ENCODE assay signal across 12 cellular contexts in genomic region chr17:32596666-32597065, GRCh38.
DNase-seq lines count a peak whose midpoint lies in the region; ATAC-seq and TF ChIP-seq lines count a peak whose summit lies in the region.
"Had no signal": no experiment of that assay in that cellular context is flagged by ENCODE, and none has a peak within 500 bp of the region (broad histone marks: within the 10 kb centered on the region; RNA-seq: fewer than 3 reads in every experiment).

No MANE protein-coding gene starts in this region.

- H3K9me3 ChIP-seq in SJCRH30 (replicated peaks): no peaks in the 10 kb centered on the region

- peak overlapping the region; percentile 23 for H3K4me3 ChIP-seq in SJCRH30

- no peak for TF ChIP-seq POLR2A in GM18505 (IDR thresholded peaks at IDR 0.05; ENCODE audit: borderline replicate concordance, extremely low read depth, insufficient read depth, insufficient read length)

- CTCF ChIA-PET in activated CD8-positive, alpha-beta memory T cell treated with anti-CD3 and anti-CD28 coated beads, Interleukin-2, amount 10 ng/mL, durations not matched to agents 7 days and 5 days (lab: Charles Lee): no interaction called here

- H3K27ac ChIP-seq in SJCRH30: no peak overlapping the region

- no peak overlapping the region for H3K4me3 Mint-ChIP-seq in activated CD8-positive, alpha-beta memory T cell treated with anti-CD3 and anti-CD28 coated beads, Interleukin-2, amount 10 ng/mL, durations not matched to agents 7 days and 5 days
- no peak overlapping the region for H3K4me3 Mint-ChIP-seq in activated T-cell treated with anti-CD3 and anti-CD28 coated beads, Interleukin-2, amount 50 U/mL, for 24 hours
- H3K4me3 Mint-ChIP-seq: activated CD4-positive, alpha-beta memory T cell treated with anti-CD3 and anti-CD28 coated beads for 36 hours; central memory CD8-positive, alpha-beta T cell had no signal

- no peaks in the 10 kb centered on the region for H3K9me3 Mint-ChIP-seq in activated CD8-positive, alpha-beta memory T cell treated with anti-CD3 and anti-CD28 coated beads, Interleukin-2, amount 10 ng/mL, durations not matched to agents 7 days and 5 days (ENCODE audit: low read depth)
- no peaks in the 10 kb centered on the region for H3K9me3 Mint-ChIP-seq in activated T-cell treated with anti-CD3 and anti-CD28 coated beads, Interleukin-2, amount 50 U/mL, for 24 hours
- H3K9me3 Mint-ChIP-seq: activated CD4-positive, alpha-beta memory T cell treated with anti-CD3 and anti-CD28 coated beads for 36 hours; central memory CD8-positive, alpha-beta T cell had no signal

- peak; percentile 58 for ATAC-seq in activated CD8-positive, alpha-beta memory T cell treated with anti-CD3 and anti-CD28 coated beads, Interleukin-2, amount 10 ng/mL, durations not matched to agents 7 days and 5 days
- ATAC-seq in HG03097 (IDR thresholded peaks at IDR 0.05; ENCODE audit: low FRiP score, unreplicated experiment) (peak; percentile 90), GM19455 (IDR thresholded peaks at IDR 0.05; ENCODE audit: unreplicated experiment) (no peak), GM18505 (IDR thresholded peaks at IDR 0.05; ENCODE audit: unreplicated experiment) (no peak)
- peak; percentile 49 for ATAC-seq in stimulated activated naive CD8-positive, alpha-beta T cell treated with anti-CD3 and anti-CD28 coated beads, Interleukin-15, Interleukin-2, amounts not matched to agents 100 U/mL and 50 U/mL, for 24 hours

- no peak overlapping the region for H3K27ac Mint-ChIP-seq in activated CD8-positive, alpha-beta memory T cell treated with anti-CD3 and anti-CD28 coated beads, Interleukin-2, amount 10 ng/mL, durations not matched to agents 7 days and 5 days
- no peak overlapping the region for H3K27ac Mint-ChIP-seq in activated T-cell treated with anti-CD3 and anti-CD28 coated beads, Interleukin-2, amount 50 U/mL, for 24 hours
- H3K27ac Mint-ChIP-seq: activated CD4-positive, alpha-beta memory T cell treated with anti-CD3 and anti-CD28 coated beads for 36 hours; progenitor cell of endocrine pancreas had no signal

- DNase-seq in activated CD8-positive, alpha-beta memory T cell treated with anti-CD3 and anti-CD28 coated beads, Interleukin-2, amount 10 ng/mL, durations not matched to agents 7 days and 5 days: peak; percentile 46
- no peak for DNase-seq in activated CD8-positive, alpha-beta memory T cell treated with anti-CD3 and anti-CD28 coated beads for 24 hours
- peak; percentile 60 to 71 for DNase-seq in SJCRH30
- peak; percentile 14 for DNase-seq in stimulated activated naive CD8-positive, alpha-beta T cell treated with anti-CD3 and anti-CD28 coated beads, Interleukin-15, Interleukin-2, amounts not matched to agents 100 U/mL and 50 U/mL, for 24 hours
- no peak for DNase-seq in activated T-cell treated with anti-CD3 and anti-CD28 coated beads, Interleukin-2, amount 50 U/mL, for 24 hours
- DNase-seq: activated CD4-positive, alpha-beta memory T cell treated with anti-CD3 and anti-CD28 coated beads for 36 hours; OCI-M1 had no signal

- H3K27me3 ChIP-seq in SJCRH30: no peaks in the 10 kb centered on the region

- H3K36me3 ChIP-seq in SJCRH30: no peaks in the 10 kb centered on the region

- H3K27me3 Mint-ChIP-seq in activated CD8-positive, alpha-beta memory T cell treated with anti-CD3 and anti-CD28 coated beads, Interleukin-2, amount 10 ng/mL, durations not matched to agents 7 days and 5 days: no peaks in the 10 kb centered on the region
- H3K27me3 Mint-ChIP-seq in activated T-cell treated with anti-CD3 and anti-CD28 coated beads, Interleukin-2, amount 50 U/mL, for 24 hours: no peaks in the 10 kb centered on the region
- H3K27me3 Mint-ChIP-seq: activated CD4-positive, alpha-beta memory T cell treated with anti-CD3 and anti-CD28 coated beads for 36 hours; central memory CD8-positive, alpha-beta T cell; progenitor cell of endocrine pancreas had no signal

- H3K4me1 Mint-ChIP-seq in activated CD8-positive, alpha-beta memory T cell treated with anti-CD3 and anti-CD28 coated beads, Interleukin-2, amount 10 ng/mL, durations not matched to agents 7 days and 5 days: peaks cover 26% of the 10 kb centered on the region
- peaks cover 10% of the 10 kb centered on the region for H3K4me1 Mint-ChIP-seq in activated T-cell treated with anti-CD3 and anti-CD28 coated beads, Interleukin-2, amount 50 U/mL, for 24 hours (ENCODE audit: low read depth)
- H3K4me1 Mint-ChIP-seq: central memory CD8-positive, alpha-beta T cell had no signal

- no peaks in the 10 kb centered on the region for H3K36me3 Mint-ChIP-seq in activated CD8-positive, alpha-beta memory T cell treated with anti-CD3 and anti-CD28 coated beads, Interleukin-2, amount 10 ng/mL, durations not matched to agents 7 days and 5 days
- no peaks in the 10 kb centered on the region for H3K36me3 Mint-ChIP-seq in activated T-cell treated with anti-CD3 and anti-CD28 coated beads, Interleukin-2, amount 50 U/mL, for 24 hours (ENCODE audit: low read depth)

- H3K4me1 ChIP-seq in SJCRH30: peaks cover 4% of the 10 kb centered on the region; the same call in 1 of the 2 replicates

Comparison
In these comparisons a context has a peak if more than half of its experiments do, and no peak if none do; other contexts are left out.
1. DNase-seq: peak in activated CD8-positive, alpha-beta memory T cell treated with anti-CD3 and anti-CD28 coated beads, Interleukin-2, amount 10 ng/mL, durations not matched to agents 7 days and 5 days (single experiment), SJCRH30 (2 of 2) and stimulated activated naive CD8-positive, alpha-beta T cell treated with anti-CD3 and anti-CD28 coated beads, Interleukin-15, Interleukin-2, amounts not matched to agents 100 U/mL and 50 U/mL, for 24 hours (single experiment); none in activated CD8-positive, alpha-beta memory T cell treated with anti-CD3 and anti-CD28 coated beads for 24 hours (single experiment) and activated T-cell treated with anti-CD3 and anti-CD28 coated beads, Interleukin-2, amount 50 U/mL, for 24 hours (single experiment).
2. ATAC-seq: peak in activated CD8-positive, alpha-beta memory T cell treated with anti-CD3 and anti-CD28 coated beads, Interleukin-2, amount 10 ng/mL, durations not matched to agents 7 days and 5 days (single experiment), HG03097 (single experiment) and stimulated activated naive CD8-positive, alpha-beta T cell treated with anti-CD3 and anti-CD28 coated beads, Interleukin-15, Interleukin-2, amounts not matched to agents 100 U/mL and 50 U/mL, for 24 hours (single experiment); none in GM19455 (single experiment) and GM18505 (single experiment).